In genomic region chr7:133572853-133573252, GRCh38 we compare ENCODE assay signal across 24 cellular contexts.
DNase-seq lines count a peak whose midpoint lies in the region; ATAC-seq, FAIRE-seq and TF ChIP-seq lines count a peak whose summit lies in the region.
"Had no signal": no experiment of that assay in that cellular context is flagged by ENCODE, and none has a peak within 500 bp of the region (broad histone marks: within the 10 kb centered on the region; RNA-seq: fewer than 3 reads in every experiment).

No MANE protein-coding gene starts in this region.

- H3K27ac ChIP-seq in A549: peak overlapping the region; percentile 14 to 48; a peak in 2 of 6 replicates
- H3K27ac ChIP-seq: GM23248, HL-60, KMS-11, SJSA1 had no signal

- no peak for DNase-seq in A549 (ENCODE audit: low read depth in 1 of 2, low spot score in 1 of 2)
- DNase-seq in DMS 273 (lab: John Stamatoyannopoulos, UW; ENCODE audit: unreplicated experiment): peak; percentile 53
- DNase-seq in NCI-H2171 (lab: John Stamatoyannopoulos, UW): peak; percentile 11
- peak; percentile 7 for DNase-seq in epithelial cell of esophagus (ENCODE audit: low read depth)
- DNase-seq in activated CD4-positive, alpha-beta memory T cell treated with anti-CD3 and anti-CD28 coated beads, Interleukin-2, amount 10 ng/mL, durations not matched to agents 7 days and 5 days: no peak
- DNase-seq in HUDEP-2 (lab: John Stamatoyannopoulos, UW; ENCODE audit: unreplicated experiment in 76 of 76): no peak
- DNase-seq in stimulated activated naive CD8-positive, alpha-beta T cell treated with anti-CD3 and anti-CD28 coated beads, Interleukin-15, amount 100 ng/mL, for 72 hours: no peak
- DNase-seq: AML-193; CD8-positive, alpha-beta memory T cell; DMS79 treated with DMSO at 0.1 percent for 48 hours; MV-4-11; NCI-H1105 treated with DMSO at 0.1 percent for 48 hours; NCI-H1694; NCI-H2081; NCI-H2227 treated with DMSO at 0.1 percent for 48 hours; T-helper 1 cell had no signal

- peak overlapping the region; percentile 61; the same call in 2 of the 3 replicates for H3K4me2 ChIP-seq in A549
- H3K4me2 ChIP-seq: KMS-11 had no signal

- TF ChIP-seq POLR2A in A549 (IDR thresholded peaks at IDR 0.05; ENCODE audit: low read length): no peak

- no peaks in the 10 kb centered on the region for H3K9me3 Mint-ChIP-seq in activated CD4-positive, alpha-beta memory T cell treated with anti-CD3 and anti-CD28 coated beads, Interleukin-2, amount 10 ng/mL, durations not matched to agents 7 days and 5 days
- H3K9me3 Mint-ChIP-seq in stimulated activated naive CD8-positive, alpha-beta T cell treated with anti-CD3 and anti-CD28 coated beads, Interleukin-15, amount 100 ng/mL, for 72 hours: no peaks in the 10 kb centered on the region
- H3K9me3 Mint-ChIP-seq: CD8-positive, alpha-beta memory T cell had no signal

- H3K9me3 ChIP-seq in A549: no peaks in the 10 kb centered on the region
- H3K9me3 ChIP-seq: HAP-1, SJSA1 had no signal

- peaks cover 40% of the 10 kb centered on the region for H3K4me1 ChIP-seq in A549

- no peaks in the 10 kb centered on the region for H3K27me3 Mint-ChIP-seq in activated CD4-positive, alpha-beta memory T cell treated with anti-CD3 and anti-CD28 coated beads, Interleukin-2, amount 10 ng/mL, durations not matched to agents 7 days and 5 days
- no peaks in the 10 kb centered on the region for H3K27me3 Mint-ChIP-seq in stimulated activated naive CD8-positive, alpha-beta T cell treated with anti-CD3 and anti-CD28 coated beads, Interleukin-15, amount 100 ng/mL, for 72 hours
- H3K27me3 Mint-ChIP-seq: CD8-positive, alpha-beta memory T cell had no signal

- H3K36me3 Mint-ChIP-seq in activated CD4-positive, alpha-beta memory T cell treated with anti-CD3 and anti-CD28 coated beads, Interleukin-2, amount 10 ng/mL, durations not matched to agents 7 days and 5 days (ENCODE audit: low read depth): no peaks in the 10 kb centered on the region

- CTCF ChIA-PET in A549 (lab: Yijun Ruan, JAX): no interaction called here
- CTCF ChIA-PET in activated CD4-positive, alpha-beta memory T cell treated with anti-CD3 and anti-CD28 coated beads, Interleukin-2, amount 10 ng/mL, durations not matched to agents 7 days and 5 days (lab: Charles Lee): no interaction called here

- no peak for FAIRE-seq in A549 (lab: Jason Lieb, UNC)
- FAIRE-seq: GM12891, RCC 7860 had no signal

- TF ChIP-seq RAD21 in A549 (conservative IDR thresholded peaks at IDR 0.05 in 1 of 2, IDR thresholded peaks at IDR 0.05 in 1 of 2): no peak

- ATAC-seq in A549: no peak
- no peak for ATAC-seq in stimulated activated naive CD8-positive, alpha-beta T cell treated with anti-CD3 and anti-CD28 coated beads, Interleukin-15, amount 100 ng/mL, for 72 hours
- ATAC-seq: Right ventricle myocardium inferior had no signal

- H3K27ac Mint-ChIP-seq in activated CD4-positive, alpha-beta memory T cell treated with anti-CD3 and anti-CD28 coated beads, Interleukin-2, amount 10 ng/mL, durations not matched to agents 7 days and 5 days: no peak overlapping the region
- no peak overlapping the region for H3K27ac Mint-ChIP-seq in stimulated activated naive CD8-positive, alpha-beta T cell treated with anti-CD3 and anti-CD28 coated beads, Interleukin-15, amount 100 ng/mL, for 72 hours
- H3K27ac Mint-ChIP-seq: CD8-positive, alpha-beta memory T cell had no signal

- H3K4me3 ChIP-seq in A549 (no peak overlapping the region), epithelial cell of esophagus (ENCODE audit: low read length) (no peak overlapping the region)
- H3K4me3 ChIP-seq: GM23248, HAP-1, SJSA1 had no signal

- 90% methylated on average over 2 of the region's 2 CpGs for WGBS in A549 (ENCODE audit: missing lambda C conversion rate)

- H3K4me3 Mint-ChIP-seq in activated CD4-positive, alpha-beta memory T cell treated with anti-CD3 and anti-CD28 coated beads, Interleukin-2, amount 10 ng/mL, durations not matched to agents 7 days and 5 days: no peak overlapping the region
- no peak overlapping the region for H3K4me3 Mint-ChIP-seq in stimulated activated naive CD8-positive, alpha-beta T cell treated with anti-CD3 and anti-CD28 coated beads, Interleukin-15, amount 100 ng/mL, for 72 hours
- H3K4me3 Mint-ChIP-seq: CD8-positive, alpha-beta memory T cell had no signal

- no peak for TF ChIP-seq CTCF in A549 (IDR thresholded peaks at IDR 0.05)
- no peak for TF ChIP-seq CTCF in epithelial cell of esophagus (IDR thresholded peaks at IDR 0.05; ENCODE audit: insufficient read depth, low read depth, low read length, missing control alignments)

- POLR2A ChIA-PET in A549 (lab: Yijun Ruan, JAX): no interaction called here
- POLR2A ChIA-PET in activated CD4-positive, alpha-beta memory T cell treated with anti-CD3 and anti-CD28 coated beads, Interleukin-2, amount 10 ng/mL, durations not matched to agents 7 days and 5 days (lab: Charles Lee): no interaction called here

- no peaks in the 10 kb centered on the region for H3K4me1 Mint-ChIP-seq in activated CD4-positive, alpha-beta memory T cell treated with anti-CD3 and anti-CD28 coated beads, Interleukin-2, amount 10 ng/mL, durations not matched to agents 7 days and 5 days
- no peaks in the 10 kb centered on the region for H3K4me1 Mint-ChIP-seq in stimulated activated naive CD8-positive, alpha-beta T cell treated with anti-CD3 and anti-CD28 coated beads, Interleukin-15, amount 100 ng/mL, for 72 hours

- TF ChIP-seq EP300 in A549 (IDR thresholded peaks at IDR 0.05): no peak

TF ChIP-seq in A549, 52 proteins besides CTCF, POLR2A, EP300 and RAD21:
- TF ChIP-seq POLR2AphosphoS2 (conservative IDR thresholded peaks at IDR 0.05; ENCODE audit: low read length): no peak
- no peak for TF ChIP-seq NR3C1 (IDR thresholded peaks at IDR 0.05)
- no peak for TF ChIP-seq ZNF302 (CRISPR knock-in tag; IDR thresholded peaks at IDR 0.05)
- no peak for TF ChIP-seq SREBF2 (IDR thresholded peaks at IDR 0.05)
- TF ChIP-seq ZFP36 (IDR thresholded peaks at IDR 0.05; ENCODE audit: borderline replicate concordance, partially characterized antibody): no peak
- TF ChIP-seq PHF8 (IDR thresholded peaks at IDR 0.05; ENCODE audit: borderline replicate concordance, low read depth): no peak
- no peak for TF ChIP-seq MAFK (IDR thresholded peaks at IDR 0.05; ENCODE audit: partially characterized antibody)
- no peak for TF ChIP-seq E2F6 (IDR thresholded peaks at IDR 0.05; ENCODE audit: borderline replicate concordance, low read depth)
- TF ChIP-seq CBX2 (IDR thresholded peaks at IDR 0.05; ENCODE audit: borderline replicate concordance, low read depth): no peak
- TF ChIP-seq HES2 (IDR thresholded peaks at IDR 0.05): no peak
- no peak for TF ChIP-seq RCOR1 (IDR thresholded peaks at IDR 0.05; ENCODE audit: low read depth, low read length)
- TF ChIP-seq KDM1A (IDR thresholded peaks at IDR 0.05; ENCODE audit: low read depth): no peak
- no peak for TF ChIP-seq USF2 (IDR thresholded peaks at IDR 0.05)
- no peak for TF ChIP-seq CHD4 (IDR thresholded peaks at IDR 0.05; ENCODE audit: borderline replicate concordance)
- TF ChIP-seq EHMT2 (IDR thresholded peaks at IDR 0.05; ENCODE audit: low read depth): no peak

Comparison
In these comparisons a context has a peak if more than half of its experiments do, and no peak if none do; other contexts are left out.
1. DNase-seq: peak in DMS 273 (single experiment), NCI-H2171 (single experiment) and epithelial cell of esophagus (single experiment); none in A549 (0 of 2), activated CD4-positive, alpha-beta memory T cell treated with anti-CD3 and anti-CD28 coated beads, Interleukin-2, amount 10 ng/mL, durations not matched to agents 7 days and 5 days (single experiment), HUDEP-2 (0 of 76) and stimulated activated naive CD8-positive, alpha-beta T cell treated with anti-CD3 and anti-CD28 coated beads, Interleukin-15, amount 100 ng/mL, for 72 hours (0 of 2).